Comparison of ENCODE assay signal across 35 cellular contexts in genomic region chr12:27217590-27217989, GRCh38.
"Had no signal": no experiment of that assay in that cellular context is flagged by ENCODE, and none has a peak within 500 bp of the region (broad histone marks: within the 10 kb centered on the region; RNA-seq: fewer than 3 reads in every experiment).

No MANE protein-coding gene starts in this region.

- H3K27me3 Mint-ChIP-seq: activated B cell treated with CpG ODN at 0.5 μM for 24 hours; activated CD8-positive, alpha-beta T cell treated with anti-CD3 and anti-CD28 coated beads for 36 hours; activated naive CD4-positive, alpha-beta T cell treated with anti-CD3 and anti-CD28 coated beads, Interleukin-2, amount 50 U/mL, for 24 hours; activated naive CD8-positive, alpha-beta T cell treated with anti-CD3 and anti-CD28 coated beads for 36 hours; activated naive CD8-positive, alpha-beta T cell treated with anti-CD3 and anti-CD28 coated beads, Interleukin-2, amount 50 U/mL, for 24 hours; activated T-helper 17 cell treated with anti-CD3 and anti-CD28 coated beads, Interleukin-2, amount 50 U/mL, for 72 hours; T-helper 17 cell had no signal

- FAIRE-seq: endometrium, endothelial cell of umbilical vein had no signal

- DNase-seq: activated B cell treated with CpG ODN at 0.5 μM for 24 hours; activated CD4-positive, alpha-beta T cell treated with anti-CD3 and anti-CD28 coated beads for 48 hours; activated CD4-positive, alpha-beta T cell treated with anti-CD3 and anti-CD28 coated beads, Interleukin-2, amount 50 U/mL, for 1 hour; activated CD4-positive, alpha-beta T cell treated with anti-CD3 and anti-CD28 coated beads, Interleukin-2, amount 50 U/mL, for 48 hours; activated CD8-positive, alpha-beta memory T cell treated with anti-CD3 and anti-CD28 coated beads for 24 hours; activated CD8-positive, alpha-beta T cell treated with anti-CD3 and anti-CD28 coated beads for 36 hours; activated effector memory CD4-positive, alpha-beta T cell treated with Interleukin-2 at 50 U/mL for 16 hours; activated naive CD4-positive, alpha-beta T cell treated with anti-CD3 and anti-CD28 coated beads for 36 hours; activated naive CD8-positive, alpha-beta T cell treated with anti-CD3 and anti-CD28 coated beads for 36 hours; activated naive CD8-positive, alpha-beta T cell treated with anti-CD3 and anti-CD28 coated beads, Interleukin-2, amount 50 U/mL, for 24 hours; activated T-cell treated with anti-CD3 and anti-CD28 coated beads, Interleukin-2, amount 50 U/mL, for 4 hours; adrenal gland; amygdala; aorta; central memory CD4-positive, alpha-beta T cell; cerebellar nuclear complex; colonic mucosa; effector CD8-positive, alpha-beta T cell; esophagus squamous epithelium; foreskin melanocyte; heart right ventricle; T-helper 17 cell; T1000; WERI-Rb-1 had no signal

- H3K4me3 Mint-ChIP-seq: activated B cell treated with CpG ODN at 0.5 μM for 24 hours; activated CD8-positive, alpha-beta T cell treated with anti-CD3 and anti-CD28 coated beads for 36 hours; activated naive CD4-positive, alpha-beta T cell treated with anti-CD3 and anti-CD28 coated beads for 36 hours; activated naive CD4-positive, alpha-beta T cell treated with anti-CD3 and anti-CD28 coated beads, Interleukin-2, amount 50 U/mL, for 24 hours; activated naive CD8-positive, alpha-beta T cell treated with anti-CD3 and anti-CD28 coated beads for 36 hours; activated naive CD8-positive, alpha-beta T cell treated with anti-CD3 and anti-CD28 coated beads, Interleukin-2, amount 50 U/mL, for 24 hours; activated T-cell treated with anti-CD3 and anti-CD28 coated beads, Interleukin-2, amount 50 U/mL, for 4 hours; activated T-helper 17 cell treated with anti-CD3 and anti-CD28 coated beads, Interleukin-2, amount 50 U/mL, for 72 hours; brain; T-helper 17 cell; T-helper 2 cell treated with Interferon-gamma antibody and Interleukin-4, amounts not matched to agents 5 μg/mL and 100 μg/mL, for 36 hours had no signal

- ATAC-seq: activated CD4-positive, CD25-positive, alpha-beta regulatory T cell treated with anti-CD3 and anti-CD28 coated beads, Interleukin-2, amount 50 U/mL, for 24 hours; activated CD8-positive, alpha-beta T cell treated with anti-CD3 and anti-CD28 coated beads for 36 hours; activated naive CD8-positive, alpha-beta T cell treated with anti-CD3 and anti-CD28 coated beads, Interleukin-2, amount 50 U/mL, for 24 hours; activated T-cell treated with anti-CD3 and anti-CD28 coated beads, Interleukin-2, amount 50 U/mL, for 4 hours; activated T-helper 17 cell treated with anti-CD3 and anti-CD28 coated beads, Interleukin-2, amount 50 U/mL, for 72 hours; gastroesophageal sphincter; heart right ventricle; T-helper 17 cell had no signal

- H3K27me3 ChIP-seq: adrenal gland, breast epithelium, cardiac muscle cell, colonic mucosa, esophagus squamous epithelium, gastroesophageal sphincter, heart right ventricle had no signal

- H3K9me3 Mint-ChIP-seq: activated B cell treated with CpG ODN at 0.5 μM for 24 hours; activated CD8-positive, alpha-beta T cell treated with anti-CD3 and anti-CD28 coated beads for 36 hours; activated naive CD4-positive, alpha-beta T cell treated with anti-CD3 and anti-CD28 coated beads for 36 hours; activated naive CD4-positive, alpha-beta T cell treated with anti-CD3 and anti-CD28 coated beads, Interleukin-2, amount 50 U/mL, for 24 hours; activated naive CD8-positive, alpha-beta T cell treated with anti-CD3 and anti-CD28 coated beads for 36 hours; activated naive CD8-positive, alpha-beta T cell treated with anti-CD3 and anti-CD28 coated beads, Interleukin-2, amount 50 U/mL, for 24 hours; activated T-cell treated with anti-CD3 and anti-CD28 coated beads, Interleukin-2, amount 50 U/mL, for 4 hours; activated T-helper 17 cell treated with anti-CD3 and anti-CD28 coated beads, Interleukin-2, amount 50 U/mL, for 72 hours; brain; T-helper 2 cell treated with Interferon-gamma antibody and Interleukin-4, amounts not matched to agents 5 μg/mL and 100 μg/mL, for 36 hours had no signal

- H3K36me3 Mint-ChIP-seq: activated naive CD8-positive, alpha-beta T cell treated with anti-CD3 and anti-CD28 coated beads for 36 hours; brain had no signal

- H3K27ac Mint-ChIP-seq: activated B cell treated with CpG ODN at 0.5 μM for 24 hours; activated CD8-positive, alpha-beta T cell treated with anti-CD3 and anti-CD28 coated beads for 36 hours; activated naive CD4-positive, alpha-beta T cell treated with anti-CD3 and anti-CD28 coated beads for 36 hours; activated naive CD4-positive, alpha-beta T cell treated with anti-CD3 and anti-CD28 coated beads, Interleukin-2, amount 50 U/mL, for 24 hours; activated naive CD8-positive, alpha-beta T cell treated with anti-CD3 and anti-CD28 coated beads for 36 hours; activated naive CD8-positive, alpha-beta T cell treated with anti-CD3 and anti-CD28 coated beads, Interleukin-2, amount 50 U/mL, for 24 hours; activated T-helper 17 cell treated with anti-CD3 and anti-CD28 coated beads, Interleukin-2, amount 50 U/mL, for 72 hours; brain; T-helper 17 cell; T-helper 2 cell treated with Interferon-gamma antibody and Interleukin-4, amounts not matched to agents 5 μg/mL and 100 μg/mL, for 36 hours had no signal

- H3K27ac ChIP-seq: adrenal gland, breast epithelium, cardiac muscle cell, colonic mucosa, epithelial cell of prostate, esophagus squamous epithelium, gastroesophageal sphincter, heart right ventricle, WERI-Rb-1 had no signal

- H3K4me1 Mint-ChIP-seq: activated naive CD4-positive, alpha-beta T cell treated with anti-CD3 and anti-CD28 coated beads, Interleukin-2, amount 50 U/mL, for 24 hours; brain; T-helper 17 cell had no signal

- H3K36me3 ChIP-seq: adrenal gland, breast epithelium, cardiac muscle cell, colonic mucosa, esophagus squamous epithelium, gastroesophageal sphincter, heart right ventricle, WERI-Rb-1 had no signal

- H3K9me3 ChIP-seq: adrenal gland, breast epithelium, colonic mucosa, esophagus squamous epithelium, gastroesophageal sphincter, heart right ventricle had no signal

- H3K4me3 ChIP-seq: adrenal gland, breast epithelium, cardiac muscle cell, colonic mucosa, esophagus squamous epithelium, gastroesophageal sphincter, heart right ventricle had no signal

- H3K4me1 ChIP-seq: adrenal gland, breast epithelium, colonic mucosa had no signal
